1 cellular context compared by ENCODE assay signal in the genomic region with DNA sequence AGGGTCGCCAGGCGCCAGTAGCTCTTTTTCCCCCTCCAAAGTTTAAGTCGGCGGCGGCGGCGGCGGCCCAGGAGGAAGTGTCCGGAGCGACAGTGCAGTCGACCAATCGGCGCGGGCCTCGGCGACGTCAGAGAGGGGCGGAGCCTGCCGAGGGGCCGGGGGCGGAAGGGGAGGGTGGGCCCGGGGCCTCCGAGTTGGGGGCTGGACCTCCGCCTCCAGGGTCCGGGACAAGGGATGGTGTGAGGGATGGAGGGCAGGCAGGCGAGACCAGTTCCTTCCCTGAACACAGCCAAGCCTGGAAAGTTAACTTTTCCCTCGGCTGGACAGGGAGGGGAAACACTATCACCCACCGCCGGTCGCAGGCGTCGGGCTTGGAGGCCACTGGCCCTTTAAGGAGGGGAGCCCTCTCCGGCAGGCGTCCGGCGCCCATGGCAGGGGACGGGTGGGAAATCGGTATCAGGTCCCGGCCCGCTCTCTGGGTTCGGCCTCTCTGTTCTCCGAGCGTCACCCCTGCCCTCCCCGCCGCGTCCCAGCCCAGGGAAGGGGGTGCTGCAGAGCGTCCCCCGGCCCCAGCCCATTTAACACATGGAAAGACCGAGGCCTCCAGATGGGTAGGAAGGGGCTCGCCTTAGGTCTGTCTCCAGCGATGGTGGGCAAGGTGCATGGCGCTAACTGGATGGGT.
A peak's percentile ranks its signal among the peaks of the same experiment; 100 is the strongest.
TF ChIP-seq lines count a peak whose summit lies in the region.

A gene (minus strand): TSS at position 81 of the 682 bp plus-strand sequence. CDS start 744 bp downstream, outside the sequence.

TF ChIP-seq in HepG2, 621 proteins besides CTCF, POLR2A, EP300 and RAD21 (continued from another document):
- no peak for TF ChIP-seq YY1 (IDR thresholded peaks at IDR 0.05; ENCODE audit: insufficient read depth, insufficient replicate concordance, low read depth, low read length)
- no peak for TF ChIP-seq ZNF790 (CRISPR knock-in tag; IDR thresholded peaks at IDR 0.05; ENCODE audit: borderline replicate concordance)
- TF ChIP-seq, protein P1, sequence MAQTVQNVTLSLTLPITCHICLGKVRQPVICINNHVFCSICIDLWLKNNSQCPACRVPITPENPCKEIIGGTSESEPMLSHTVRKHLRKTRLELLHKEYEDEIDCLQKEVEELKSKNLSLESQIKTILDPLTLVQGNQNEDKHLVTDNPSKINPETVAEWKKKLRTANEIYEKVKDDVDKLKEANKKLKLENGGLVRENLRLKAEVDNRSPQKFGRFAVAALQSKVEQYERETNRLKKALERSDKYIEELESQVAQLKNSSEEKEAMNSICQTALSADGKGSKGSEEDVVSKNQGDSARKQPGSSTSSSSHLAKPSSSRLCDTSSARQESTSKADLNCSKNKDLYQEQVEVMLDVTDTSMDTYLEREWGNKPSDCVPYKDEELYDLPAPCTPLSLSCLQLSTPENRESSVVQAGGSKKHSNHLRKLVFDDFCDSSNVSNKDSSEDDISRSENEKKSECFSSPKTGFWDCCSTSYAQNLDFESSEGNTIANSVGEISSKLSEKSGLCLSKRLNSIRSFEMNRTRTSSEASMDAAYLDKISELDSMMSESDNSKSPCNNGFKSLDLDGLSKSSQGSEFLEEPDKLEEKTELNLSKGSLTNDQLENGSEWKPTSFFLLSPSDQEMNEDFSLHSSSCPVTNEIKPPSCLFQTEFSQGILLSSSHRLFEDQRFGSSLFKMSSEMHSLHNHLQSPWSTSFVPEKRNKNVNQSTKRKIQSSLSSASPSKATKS (CRISPR knock-in tag; IDR thresholded peaks at IDR 0.05): no peak
- no peak for TF ChIP-seq KMT2A (CRISPR knock-in tag; IDR thresholded peaks at IDR 0.05)
- TF ChIP-seq PHF5A (CRISPR knock-in tag; IDR thresholded peaks at IDR 0.05; ENCODE audit: low read depth, unreplicated experiment): no peak
- TF ChIP-seq ZFY (CRISPR knock-in tag; IDR thresholded peaks at IDR 0.05): peak; percentile 40; the same call in 1 of the 2 replicates
- TF ChIP-seq PPARG (CRISPR knock-in tag; conservative IDR thresholded peaks at IDR 0.05): no peak
- TF ChIP-seq PCBP2 (optimal IDR thresholded peaks at IDR 0.05; ENCODE audit: low read depth, low read length, poor library complexity, severe bottlenecking): no peak
- no peak for TF ChIP-seq KLF15 (CRISPR knock-in tag; IDR thresholded peaks at IDR 0.05; ENCODE audit: borderline replicate concordance)
- TF ChIP-seq, protein P2, sequence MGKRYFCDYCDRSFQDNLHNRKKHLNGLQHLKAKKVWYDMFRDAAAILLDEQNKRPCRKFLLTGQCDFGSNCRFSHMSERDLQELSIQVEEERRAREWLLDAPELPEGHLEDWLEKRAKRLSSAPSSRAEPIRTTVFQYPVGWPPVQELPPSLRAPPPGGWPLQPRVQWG (CRISPR knock-in tag; IDR thresholded peaks at IDR 0.05; ENCODE audit: borderline replicate concordance, low read depth): no peak
- no peak for TF ChIP-seq MBD4 (IDR thresholded peaks at IDR 0.05; ENCODE audit: borderline replicate concordance, low read length)
- TF ChIP-seq KDM6A (CRISPR knock-in tag; IDR thresholded peaks at IDR 0.05; ENCODE audit: low read depth): no peak
- no peak for TF ChIP-seq ZNF333 (CRISPR knock-in tag; IDR thresholded peaks at IDR 0.05; ENCODE audit: borderline replicate concordance)
- peak; percentile 82 for TF ChIP-seq NFYC (CRISPR knock-in tag; IDR thresholded peaks at IDR 0.05)
- TF ChIP-seq, protein P3, sequence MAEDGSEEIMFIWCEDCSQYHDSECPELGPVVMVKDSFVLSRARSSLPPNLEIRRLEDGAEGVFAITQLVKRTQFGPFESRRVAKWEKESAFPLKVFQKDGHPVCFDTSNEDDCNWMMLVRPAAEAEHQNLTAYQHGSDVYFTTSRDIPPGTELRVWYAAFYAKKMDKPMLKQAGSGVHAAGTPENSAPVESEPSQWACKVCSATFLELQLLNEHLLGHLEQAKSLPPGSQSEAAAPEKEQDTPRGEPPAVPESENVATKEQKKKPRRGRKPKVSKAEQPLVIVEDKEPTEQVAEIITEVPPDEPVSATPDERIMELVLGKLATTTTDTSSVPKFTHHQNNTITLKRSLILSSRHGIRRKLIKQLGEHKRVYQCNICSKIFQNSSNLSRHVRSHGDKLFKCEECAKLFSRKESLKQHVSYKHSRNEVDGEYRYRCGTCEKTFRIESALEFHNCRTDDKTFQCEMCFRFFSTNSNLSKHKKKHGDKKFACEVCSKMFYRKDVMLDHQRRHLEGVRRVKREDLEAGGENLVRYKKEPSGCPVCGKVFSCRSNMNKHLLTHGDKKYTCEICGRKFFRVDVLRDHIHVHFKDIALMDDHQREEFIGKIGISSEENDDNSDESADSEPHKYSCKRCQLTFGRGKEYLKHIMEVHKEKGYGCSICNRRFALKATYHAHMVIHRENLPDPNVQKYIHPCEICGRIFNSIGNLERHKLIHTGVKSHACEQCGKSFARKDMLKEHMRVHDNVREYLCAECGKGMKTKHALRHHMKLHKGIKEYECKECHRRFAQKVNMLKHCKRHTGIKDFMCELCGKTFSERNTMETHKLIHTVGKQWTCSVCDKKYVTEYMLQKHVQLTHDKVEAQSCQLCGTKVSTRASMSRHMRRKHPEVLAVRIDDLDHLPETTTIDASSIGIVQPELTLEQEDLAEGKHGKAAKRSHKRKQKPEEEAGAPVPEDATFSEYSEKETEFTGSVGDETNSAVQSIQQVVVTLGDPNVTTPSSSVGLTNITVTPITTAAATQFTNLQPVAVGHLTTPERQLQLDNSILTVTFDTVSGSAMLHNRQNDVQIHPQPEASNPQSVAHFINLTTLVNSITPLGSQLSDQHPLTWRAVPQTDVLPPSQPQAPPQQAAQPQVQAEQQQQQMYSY (CRISPR knock-in tag; IDR thresholded peaks at IDR 0.05): no peak; the same call in 1 of the 2 replicates
- no peak for TF ChIP-seq FOXK2 (IDR thresholded peaks at IDR 0.05)
- no peak for TF ChIP-seq ZNF30 (CRISPR knock-in tag; IDR thresholded peaks at IDR 0.05)
- no peak for TF ChIP-seq GATA4 (IDR thresholded peaks at IDR 0.05; ENCODE audit: borderline replicate concordance, low read depth)
- TF ChIP-seq ZMYM2 (CRISPR knock-in tag; IDR thresholded peaks at IDR 0.05): no peak
- TF ChIP-seq IKZF1 (IDR thresholded peaks at IDR 0.05): no peak
- no peak for TF ChIP-seq SP1 (IDR thresholded peaks at IDR 0.05)
- TF ChIP-seq SP1 (CRISPR knock-in tag; IDR thresholded peaks at IDR 0.05): peak; percentile 75
- TF ChIP-seq ZNF878 (CRISPR knock-in tag; IDR thresholded peaks at IDR 0.05): no peak
- no peak for TF ChIP-seq ZIK1 (CRISPR knock-in tag; IDR thresholded peaks at IDR 0.05; ENCODE audit: borderline replicate concordance, low read depth)
- TF ChIP-seq, protein P4, sequence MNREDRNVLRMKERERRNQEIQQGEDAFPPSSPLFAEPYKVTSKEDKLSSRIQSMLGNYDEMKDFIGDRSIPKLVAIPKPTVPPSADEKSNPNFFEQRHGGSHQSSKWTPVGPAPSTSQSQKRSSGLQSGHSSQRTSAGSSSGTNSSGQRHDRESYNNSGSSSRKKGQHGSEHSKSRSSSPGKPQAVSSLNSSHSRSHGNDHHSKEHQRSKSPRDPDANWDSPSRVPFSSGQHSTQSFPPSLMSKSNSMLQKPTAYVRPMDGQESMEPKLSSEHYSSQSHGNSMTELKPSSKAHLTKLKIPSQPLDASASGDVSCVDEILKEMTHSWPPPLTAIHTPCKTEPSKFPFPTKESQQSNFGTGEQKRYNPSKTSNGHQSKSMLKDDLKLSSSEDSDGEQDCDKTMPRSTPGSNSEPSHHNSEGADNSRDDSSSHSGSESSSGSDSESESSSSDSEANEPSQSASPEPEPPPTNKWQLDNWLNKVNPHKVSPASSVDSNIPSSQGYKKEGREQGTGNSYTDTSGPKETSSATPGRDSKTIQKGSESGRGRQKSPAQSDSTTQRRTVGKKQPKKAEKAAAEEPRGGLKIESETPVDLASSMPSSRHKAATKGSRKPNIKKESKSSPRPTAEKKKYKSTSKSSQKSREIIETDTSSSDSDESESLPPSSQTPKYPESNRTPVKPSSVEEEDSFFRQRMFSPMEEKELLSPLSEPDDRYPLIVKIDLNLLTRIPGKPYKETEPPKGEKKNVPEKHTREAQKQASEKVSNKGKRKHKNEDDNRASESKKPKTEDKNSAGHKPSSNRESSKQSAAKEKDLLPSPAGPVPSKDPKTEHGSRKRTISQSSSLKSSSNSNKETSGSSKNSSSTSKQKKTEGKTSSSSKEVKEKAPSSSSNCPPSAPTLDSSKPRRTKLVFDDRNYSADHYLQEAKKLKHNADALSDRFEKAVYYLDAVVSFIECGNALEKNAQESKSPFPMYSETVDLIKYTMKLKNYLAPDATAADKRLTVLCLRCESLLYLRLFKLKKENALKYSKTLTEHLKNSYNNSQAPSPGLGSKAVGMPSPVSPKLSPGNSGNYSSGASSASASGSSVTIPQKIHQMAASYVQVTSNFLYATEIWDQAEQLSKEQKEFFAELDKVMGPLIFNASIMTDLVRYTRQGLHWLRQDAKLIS (CRISPR knock-in tag; IDR thresholded peaks at IDR 0.05): no peak
- TF ChIP-seq ADNP (CRISPR knock-in tag; IDR thresholded peaks at IDR 0.05): peak; percentile 42; the same call in 1 of the 2 replicates
- no peak for TF ChIP-seq ZNF772 (CRISPR knock-in tag; IDR thresholded peaks at IDR 0.05)
- no peak for TF ChIP-seq ZNF430 (CRISPR knock-in tag; IDR thresholded peaks at IDR 0.05)
- TF ChIP-seq GPN1 (CRISPR knock-in tag; IDR thresholded peaks at IDR 0.05; ENCODE audit: borderline replicate concordance): no peak
- no peak for TF ChIP-seq SNAI1 (CRISPR knock-in tag; IDR thresholded peaks at IDR 0.05; ENCODE audit: borderline replicate concordance)
- TF ChIP-seq, protein P5, sequence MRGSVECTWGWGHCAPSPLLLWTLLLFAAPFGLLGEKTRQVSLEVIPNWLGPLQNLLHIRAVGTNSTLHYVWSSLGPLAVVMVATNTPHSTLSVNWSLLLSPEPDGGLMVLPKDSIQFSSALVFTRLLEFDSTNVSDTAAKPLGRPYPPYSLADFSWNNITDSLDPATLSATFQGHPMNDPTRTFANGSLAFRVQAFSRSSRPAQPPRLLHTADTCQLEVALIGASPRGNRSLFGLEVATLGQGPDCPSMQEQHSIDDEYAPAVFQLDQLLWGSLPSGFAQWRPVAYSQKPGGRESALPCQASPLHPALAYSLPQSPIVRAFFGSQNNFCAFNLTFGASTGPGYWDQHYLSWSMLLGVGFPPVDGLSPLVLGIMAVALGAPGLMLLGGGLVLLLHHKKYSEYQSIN (CRISPR knock-in tag; IDR thresholded peaks at IDR 0.05; ENCODE audit: borderline replicate concordance): no peak
- TF ChIP-seq BRD4 (CRISPR knock-in tag; IDR thresholded peaks at IDR 0.05): no peak
- peak; percentile 80 for TF ChIP-seq AGO1 (IDR thresholded peaks at IDR 0.05; ENCODE audit: low read depth, low read length, poor library complexity, severe bottlenecking)
- TF ChIP-seq, protein P6, sequence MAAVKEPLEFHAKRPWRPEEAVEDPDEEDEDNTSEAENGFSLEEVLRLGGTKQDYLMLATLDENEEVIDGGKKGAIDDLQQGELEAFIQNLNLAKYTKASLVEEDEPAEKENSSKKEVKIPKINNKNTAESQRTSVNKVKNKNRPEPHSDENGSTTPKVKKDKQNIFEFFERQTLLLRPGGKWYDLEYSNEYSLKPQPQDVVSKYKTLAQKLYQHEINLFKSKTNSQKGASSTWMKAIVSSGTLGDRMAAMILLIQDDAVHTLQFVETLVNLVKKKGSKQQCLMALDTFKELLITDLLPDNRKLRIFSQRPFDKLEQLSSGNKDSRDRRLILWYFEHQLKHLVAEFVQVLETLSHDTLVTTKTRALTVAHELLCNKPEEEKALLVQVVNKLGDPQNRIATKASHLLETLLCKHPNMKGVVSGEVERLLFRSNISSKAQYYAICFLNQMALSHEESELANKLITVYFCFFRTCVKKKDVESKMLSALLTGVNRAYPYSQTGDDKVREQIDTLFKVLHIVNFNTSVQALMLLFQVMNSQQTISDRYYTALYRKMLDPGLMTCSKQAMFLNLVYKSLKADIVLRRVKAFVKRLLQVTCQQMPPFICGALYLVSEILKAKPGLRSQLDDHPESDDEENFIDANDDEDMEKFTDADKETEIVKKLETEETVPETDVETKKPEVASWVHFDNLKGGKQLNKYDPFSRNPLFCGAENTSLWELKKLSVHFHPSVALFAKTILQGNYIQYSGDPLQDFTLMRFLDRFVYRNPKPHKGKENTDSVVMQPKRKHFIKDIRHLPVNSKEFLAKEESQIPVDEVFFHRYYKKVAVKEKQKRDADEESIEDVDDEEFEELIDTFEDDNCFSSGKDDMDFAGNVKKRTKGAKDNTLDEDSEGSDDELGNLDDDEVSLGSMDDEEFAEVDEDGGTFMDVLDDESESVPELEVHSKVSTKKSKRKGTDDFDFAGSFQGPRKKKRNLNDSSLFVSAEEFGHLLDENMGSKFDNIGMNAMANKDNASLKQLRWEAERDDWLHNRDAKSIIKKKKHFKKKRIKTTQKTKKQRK (IDR thresholded peaks at IDR 0.05; ENCODE audit: low read length): no peak
- peak; percentile 29; the same call in 1 of the 3 replicates for TF ChIP-seq MXI1 (IDR thresholded peaks at IDR 0.05; ENCODE audit: borderline replicate concordance, low read depth, low read length)
- peak; percentile 75 for TF ChIP-seq NFYB (CRISPR knock-in tag; IDR thresholded peaks at IDR 0.05)
- no peak for TF ChIP-seq ZSCAN20 (CRISPR knock-in tag; IDR thresholded peaks at IDR 0.05; ENCODE audit: borderline replicate concordance)
- TF ChIP-seq MZF1 (CRISPR knock-in tag; IDR thresholded peaks at IDR 0.05; ENCODE audit: borderline replicate concordance): no peak
- no peak for TF ChIP-seq ZNF34 (CRISPR knock-in tag; IDR thresholded peaks at IDR 0.05; ENCODE audit: borderline replicate concordance)
- TF ChIP-seq NONO (IDR thresholded peaks at IDR 0.05): no peak
- TF ChIP-seq NONO (CRISPR knock-in tag; conservative IDR thresholded peaks at IDR 0.05): 0 out of 2 replicates have a peak, but pooled peaks have one; percentile 18
- TF ChIP-seq, protein P7, sequence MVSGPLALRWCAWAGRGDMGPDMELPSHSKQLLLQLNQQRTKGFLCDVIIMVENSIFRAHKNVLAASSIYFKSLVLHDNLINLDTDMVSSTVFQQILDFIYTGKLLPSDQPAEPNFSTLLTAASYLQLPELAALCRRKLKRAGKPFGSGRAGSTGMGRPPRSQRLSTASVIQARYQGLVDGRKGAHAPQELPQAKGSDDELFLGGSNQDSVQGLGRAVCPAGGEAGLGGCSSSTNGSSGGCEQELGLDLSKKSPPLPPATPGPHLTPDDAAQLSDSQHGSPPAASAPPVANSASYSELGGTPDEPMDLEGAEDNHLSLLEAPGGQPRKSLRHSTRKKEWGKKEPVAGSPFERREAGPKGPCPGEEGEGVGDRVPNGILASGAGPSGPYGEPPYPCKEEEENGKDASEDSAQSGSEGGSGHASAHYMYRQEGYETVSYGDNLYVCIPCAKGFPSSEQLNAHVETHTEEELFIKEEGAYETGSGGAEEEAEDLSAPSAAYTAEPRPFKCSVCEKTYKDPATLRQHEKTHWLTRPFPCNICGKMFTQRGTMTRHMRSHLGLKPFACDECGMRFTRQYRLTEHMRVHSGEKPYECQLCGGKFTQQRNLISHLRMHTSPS (CRISPR knock-in tag; IDR thresholded peaks at IDR 0.05; ENCODE audit: low read depth): no peak; the same call in 1 of the 2 replicates
- no peak for TF ChIP-seq CCDC6 (CRISPR knock-in tag; IDR thresholded peaks at IDR 0.05)
